Comparison of ENCODE assay signal across 17 cellular contexts in the genomic region with DNA sequence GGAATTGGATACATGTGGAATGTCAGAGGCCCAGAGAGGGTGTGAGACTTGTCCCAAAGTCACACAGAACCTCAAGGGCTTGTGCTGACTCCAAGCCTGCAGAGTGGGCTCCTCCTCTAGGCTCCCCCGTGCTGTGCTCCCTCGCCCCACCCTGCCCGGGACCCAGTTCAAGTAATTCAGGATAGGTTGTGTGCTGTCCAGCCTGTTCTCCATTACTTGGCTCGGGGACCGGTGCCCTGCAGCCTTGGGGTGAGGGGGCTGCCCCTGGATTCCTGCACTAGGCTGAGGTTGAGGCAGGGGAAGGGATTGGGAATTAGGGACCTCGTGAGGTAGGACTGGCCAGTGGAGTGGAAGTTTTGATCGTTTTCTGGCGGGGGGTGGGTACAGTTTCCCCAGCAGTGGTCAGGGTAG. TPM values are rescaled to one million over a fixed set of nuclear protein-coding genes. Genes with fewer than 3 reads are reported as not detected.
A peak's percentile ranks its signal among the peaks of the same experiment; 100 is the strongest.
DNase-seq lines count a peak whose midpoint lies in the region; ATAC-seq and TF ChIP-seq lines count a peak whose summit lies in the region.
"Had no signal": no experiment of that assay in that cellular context is flagged by ENCODE, and none has a peak within 500 bp of the region (broad histone marks: within the 10 kb centered on the region; RNA-seq: fewer than 3 reads in every experiment).

No MANE protein-coding gene starts in this region.

- CTCF ChIA-PET in activated CD4-positive, alpha-beta T cell treated with anti-CD3 and anti-CD28 coated beads, Interleukin-2, amount 10 ng/mL, durations not matched to agents 7 days and 5 days (lab: Charles Lee) = interaction anchor here (0.9 to 1.3 kb wide), 2 partner anchors 9 to 112 kb away, joined by 3 to 9 read pairs; no protein-coding TSS in a partner anchor
- CTCF ChIA-PET in A673 (lab: Charles Lee) = no interaction called here

- H3K4me2 ChIP-seq in mesenchymal stem cell (ENCODE audit: low read length, poor library complexity, severe bottlenecking) = no peak overlapping the region

- H4K8ac ChIP-seq in mesenchymal stem cell (ENCODE audit: low read length) = no peak overlapping the region

- no peak for ATAC-seq in HG03045 (IDR thresholded peaks at IDR 0.05; ENCODE audit: unreplicated experiment)
- ATAC-seq: activated CD4-positive, alpha-beta T cell treated with anti-CD3 and anti-CD28 coated beads for 36 hours had no signal

- H3K27ac ChIP-seq in VCaP (peak overlapping the region; percentile 98; the same call in 1 of the 2 replicates), mesenchymal stem cell (ENCODE audit: low read length, poor library complexity, severe bottlenecking) (no peak overlapping the region), stomach (peak overlapping the region; percentile 97 to 100 (median 100)), A673 (ENCODE audit: low read depth, low read length, poor library complexity, severe bottlenecking) (no peak overlapping the region), dorsolateral prefrontal cortex (peak overlapping the region in 18 of 59 donors; percentile 13 to 100 (median 99))

- TF ChIP-seq CTCF in VCaP (conservative IDR thresholded peaks at IDR 0.05) (no peak), stomach (IDR thresholded peaks at IDR 0.05) (no peak), A673 (conservative IDR thresholded peaks at IDR 0.05; ENCODE audit: low read depth, low read length) (no peak), dorsolateral prefrontal cortex (IDR thresholded peaks at IDR 0.05 in 54 of 56, conservative IDR thresholded peaks at IDR 0.05 in 2 of 56; ENCODE audit: low read depth in 1 of 56, partially characterized antibody in 56 of 56) (no peak)

- H3K4me3 ChIP-seq in mesenchymal stem cell (ENCODE audit: insufficient read depth in 1 of 2, low read depth in 1 of 2, low read length in 2 of 2) (no peak overlapping the region), stomach (peak overlapping the region in 2 of 4 donors; percentile 74 to 94), A673 (ENCODE audit: low read depth, low read length, poor library complexity, severe bottlenecking) (no peak overlapping the region), dorsolateral prefrontal cortex (peak overlapping the region in 7 of 59 donors; percentile 12 to 99 (median 96))

- H2AFZ ChIP-seq in mesenchymal stem cell (ENCODE audit: low read depth, low read length) = no peak overlapping the region

- peaks cover 45% of the 10 kb centered on the region for H3K36me3 Mint-ChIP-seq in activated CD4-positive, alpha-beta T cell treated with anti-CD3 and anti-CD28 coated beads, Interleukin-2, amount 10 ng/mL, durations not matched to agents 7 days and 5 days (ENCODE audit: low read depth)

- H3K4ac ChIP-seq in mesenchymal stem cell (ENCODE audit: low read depth in 1 of 2, low read length in 2 of 2) = no peak overlapping the region

- H3K9me3 ChIP-seq in mesenchymal stem cell (ENCODE audit: control insufficient read depth, low read length) (no peaks in the 10 kb centered on the region), stomach (no peaks in the 10 kb centered on the region), A673 (ENCODE audit: low read depth, low read length, poor library complexity, severe bottlenecking) (no peaks in the 10 kb centered on the region)
- H3K9me3 ChIP-seq: thyroid gland had no signal

- TF ChIP-seq POLR2A in stomach (IDR thresholded peaks at IDR 0.05) = no peak

- H3K27me3 Mint-ChIP-seq in activated CD4-positive, alpha-beta T cell treated with anti-CD3 and anti-CD28 coated beads, Interleukin-2, amount 10 ng/mL, durations not matched to agents 7 days and 5 days = no peaks in the 10 kb centered on the region

- H3K23ac ChIP-seq in mesenchymal stem cell (ENCODE audit: low read length in 2 of 2) = no peak overlapping the region

- no peak overlapping the region for H2BK120ac ChIP-seq in mesenchymal stem cell (ENCODE audit: low read depth, low read length)

- H3K36me3 ChIP-seq in mesenchymal stem cell (ENCODE audit: control insufficient read depth in 1 of 2, insufficient read depth in 2 of 2, low read depth in 1 of 2, low read length in 2 of 2) (peaks cover 29 to 45% of the 10 kb centered on the region in 2 experiments), stomach (peaks cover 35 to 44% (median 41%) of the 10 kb centered on the region in 4 donors), A673 (ENCODE audit: insufficient read depth, low read length, poor library complexity, severe bottlenecking) (peaks cover 35% of the 10 kb centered on the region)

- H4K91ac ChIP-seq in mesenchymal stem cell (ENCODE audit: low read length) = no peak overlapping the region

- no peak overlapping the region for H2AK5ac ChIP-seq in mesenchymal stem cell (ENCODE audit: low read length, severe bottlenecking)

- intact Hi-C loops in stomach (cut with DNase I; ENCODE audit: low total_unique reads) (no loop called here), A673 (cut with micrococcal nuclease; ENCODE audit: unreplicated experiment) (no loop called here), dorsolateral prefrontal cortex (cut with DNase I) (no loop called here)

- H3K27ac Mint-ChIP-seq in activated CD4-positive, alpha-beta T cell treated with anti-CD3 and anti-CD28 coated beads, Interleukin-2, amount 10 ng/mL, durations not matched to agents 7 days and 5 days = peak overlapping the region; percentile 31
- H3K27ac Mint-ChIP-seq: activated CD4-positive, alpha-beta T cell treated with anti-CD3 and anti-CD28 coated beads for 36 hours had no signal

- peaks cover 59% of the 10 kb centered on the region for H3K4me1 Mint-ChIP-seq in activated CD4-positive, alpha-beta T cell treated with anti-CD3 and anti-CD28 coated beads, Interleukin-2, amount 10 ng/mL, durations not matched to agents 7 days and 5 days

- H3K14ac ChIP-seq in mesenchymal stem cell (ENCODE audit: low read length in 2 of 2) = no peak overlapping the region

- H3K18ac ChIP-seq in mesenchymal stem cell (ENCODE audit: low read depth in 1 of 2, low read length in 2 of 2) = no peak overlapping the region

- WGBS in mesenchymal stem cell = 91% methylated on average over 8 of the region's 8 CpGs
- WGBS in stomach, 5 donors = 23 to 56% (median 37%) methylated on average over 7 to 8 of the region's 8 CpGs

- H3K4me1 ChIP-seq in mesenchymal stem cell (ENCODE audit: control insufficient read depth, insufficient read depth, low read depth, low read length) (peaks cover 53% of the 10 kb centered on the region), stomach (peaks cover 65 to 80% (median 77%) of the 10 kb centered on the region in 4 donors), A673 (ENCODE audit: insufficient read depth, low read length, poor library complexity, severe bottlenecking) (peaks cover 47% of the 10 kb centered on the region)

- no peak overlapping the region for H2BK5ac ChIP-seq in mesenchymal stem cell (ENCODE audit: low read depth, low read length, poor library complexity, severe bottlenecking)

- no peak for DNase-seq in activated CD4-positive, alpha-beta T cell treated with anti-CD3 and anti-CD28 coated beads, Interleukin-2, amount 10 ng/mL, durations not matched to agents 7 days and 5 days
- no peak for DNase-seq in activated CD4-positive, alpha-beta T cell treated with anti-CD3 and anti-CD28 coated beads, Interleukin-2, amount 50 U/mL, for 1 hour
- DNase-seq in mesenchymal stem cell (no peak), stomach (no peak), A673 (ENCODE audit: low spot score) (no peak), dorsolateral prefrontal cortex (no peak)
- DNase-seq: activated CD4-positive, alpha-beta T cell treated with anti-CD3 and anti-CD28 coated beads for 36 hours; activated gamma-delta T cell; cerebellar nuclear complex; DMS53; NCI-H2107 had no signal

- H3K27me3 ChIP-seq in mesenchymal stem cell (ENCODE audit: control insufficient read depth in 1 of 2, insufficient read depth in 1 of 2, low read length in 2 of 2) (no peaks in the 10 kb centered on the region), stomach (no peaks in the 10 kb centered on the region), A673 (replicated peaks; ENCODE audit: insufficient read depth, low read depth, low read length, poor library complexity) (no peaks in the 10 kb centered on the region), dorsolateral prefrontal cortex (peaks cover 0 to 5% (median 0%) of the 10 kb centered on the region in 45 donors)
- H3K27me3 ChIP-seq: thyroid gland had no signal

- H3K9ac ChIP-seq in mesenchymal stem cell (ENCODE audit: low read length) = no peak overlapping the region

- H3K9me3 Mint-ChIP-seq in activated CD4-positive, alpha-beta T cell treated with anti-CD3 and anti-CD28 coated beads, Interleukin-2, amount 10 ng/mL, durations not matched to agents 7 days and 5 days = no peaks in the 10 kb centered on the region

- H2BK12ac ChIP-seq in mesenchymal stem cell (ENCODE audit: low read length in 2 of 2) = no peak overlapping the region

- POLR2A ChIA-PET in activated CD4-positive, alpha-beta T cell treated with anti-CD3 and anti-CD28 coated beads, Interleukin-2, amount 10 ng/mL, durations not matched to agents 7 days and 5 days (lab: Charles Lee) = interaction anchor here (0.5 kb wide), 1 partner anchor 168 kb away, joined by 4 read pairs; no protein-coding TSS in a partner anchor
- POLR2A ChIA-PET in A673 (lab: Charles Lee; ENCODE audit: low non-redundant PET) = no interaction called here

- no TSS peak for BruUV-seq in A673 (replicated peaks; lab: Mats Ljungman, UMichigan)

- no peak for TF ChIP-seq EP300 in stomach (IDR thresholded peaks at IDR 0.05)

- peaks cover 24% of the 10 kb centered on the region for H3K79me1 ChIP-seq in mesenchymal stem cell (replicated peaks; ENCODE audit: low read length, poor library complexity, severe bottlenecking)

- H3K4me3 Mint-ChIP-seq in activated CD4-positive, alpha-beta T cell treated with anti-CD3 and anti-CD28 coated beads, Interleukin-2, amount 10 ng/mL, durations not matched to agents 7 days and 5 days = peak overlapping the region; percentile 96

- peak overlapping the region; percentile 13 for H2BK15ac ChIP-seq in mesenchymal stem cell (ENCODE audit: low read depth, poor library complexity, severe bottlenecking)

RNA-seq across cellular contexts. Expression of a gene that starts 2.8 kb away (rescaled TPM):
- 100 to 1,000 TPM; 186 to 208 TPM for total RNA-seq in activated CD4-positive, alpha-beta T cell treated with anti-CD3 and anti-CD28 coated beads, Interleukin-2, amount 10 ng/mL, durations not matched to agents 7 days and 5 days
- polyA plus RNA-seq in mesenchymal stem cell (2013, experiment 1 of 2) = 65.2 TPM
- polyA plus RNA-seq in mesenchymal stem cell (2013, experiment 2 of 2) = 63.8 TPM
- total RNA-seq in stomach (100 to 1,000 TPM in 3 of 5 donors, 10 to 100 TPM in 2; 43.3 to 188 (median 128) TPM), A673 (2021) (72.3 and 77.4 TPM in 2 replicates), dorsolateral prefrontal cortex (10 to 100 TPM; 25.1 to 85.9 (median 45.2) TPM)
- 100 to 1,000 TPM in 2 of 3 donors, 10 to 100 TPM in 1; 99.8 to 117 (median 100) TPM for polyA plus RNA-seq in stomach

RNA-seq across cellular contexts. Expression of a gene that starts 16.4 kb away (rescaled TPM):
- under 1 TPM in 1 of 2 experiments, not detected in 1; 0.17 TPM for total RNA-seq in activated CD4-positive, alpha-beta T cell treated with anti-CD3 and anti-CD28 coated beads, Interleukin-2, amount 10 ng/mL, durations not matched to agents 7 days and 5 days
- polyA plus RNA-seq in mesenchymal stem cell (2013, experiment 1 of 2) = not detected
- under 0.01 TPM for polyA plus RNA-seq in mesenchymal stem cell (2013, experiment 2 of 2)
- total RNA-seq in stomach (100 to 1,000 TPM in 1 of 5 donors, 10 to 100 TPM in 2, under 1 TPM in 1, not detected in 1; 0.43 to 120 (median 12.7) TPM), A673 (2021) (not detected in 2 replicates), dorsolateral prefrontal cortex (under 1 TPM in 5 of 120 experiments, not detected in 115; 0.08 to 0.44 (median 0.26) TPM)
- polyA plus RNA-seq in stomach = 1 to 10 TPM in 2 of 3 donors, under 1 TPM in 1; 0.38 to 1.8 (median 1.1) TPM
- total RNA-seq: activated CD4-positive, alpha-beta T cell treated with anti-CD3 and anti-CD28 coated beads for 36 hours; LHCN-M2; skeletal muscle tissue; thyroid gland had no signal

RNA-seq across cellular contexts. Expression of a gene that starts 20.4 kb away (rescaled TPM):
- total RNA-seq in activated CD4-positive, alpha-beta T cell treated with anti-CD3 and anti-CD28 coated beads, Interleukin-2, amount 10 ng/mL, durations not matched to agents 7 days and 5 days = under 1 TPM; 0.17 TPM
- polyA plus RNA-seq in mesenchymal stem cell (2013, experiment 1 of 2) = 0.10 TPM
- polyA plus RNA-seq in mesenchymal stem cell (2013, experiment 2 of 2) = 0.10 TPM
- total RNA-seq in stomach (10 to 100 TPM in 3 of 5 donors, 1 to 10 TPM in 1, not detected in 1; 8.9 to 20.4 (median 16.9) TPM), A673 (2021) (0.09 TPM in 1 of 2 replicates, not detected in the other), dorsolateral prefrontal cortex (10 to 100 TPM in 90 of 120 experiments, 1 to 10 TPM in 30; 2.6 to 76.0 (median 19.2) TPM)
- 1 to 10 TPM; 4.2 to 4.7 (median 4.5) TPM for polyA plus RNA-seq in stomach

RNA-seq across cellular contexts. Expression of a gene that starts 45.8 kb away (rescaled TPM):
- total RNA-seq in activated CD4-positive, alpha-beta T cell treated with anti-CD3 and anti-CD28 coated beads, Interleukin-2, amount 10 ng/mL, durations not matched to agents 7 days and 5 days = not detected
- not detected for polyA plus RNA-seq in mesenchymal stem cell (2013, experiment 1 of 2)
- not detected for polyA plus RNA-seq in mesenchymal stem cell (2013, experiment 2 of 2)
- total RNA-seq in stomach = not detected
- polyA plus RNA-seq in stomach = under 1 TPM; 0.18 to 0.62 (median 0.31) TPM
- total RNA-seq in A673 (2021) = not detected in 2 replicates
- 1 to 10 TPM in 73 of 120 experiments, under 1 TPM in 42, not detected in 5; 0.20 to 4.6 (median 1.3) TPM for total RNA-seq in dorsolateral prefrontal cortex
- total RNA-seq: activated CD4-positive, alpha-beta T cell treated with anti-CD3 and anti-CD28 coated beads for 36 hours; LHCN-M2; skeletal muscle tissue had no signal
- polyA plus RNA-seq: esophagus had no signal

Comparison
In these comparisons a context has a peak if more than half of its experiments do, and no peak if none do; other contexts are left out.
1. H3K27ac ChIP-seq: peak in VCaP (single experiment) and stomach (5 of 5); none in mesenchymal stem cell (single experiment) and A673 (single experiment).